1 cellular context compared by ENCODE assay signal in the genomic region with DNA sequence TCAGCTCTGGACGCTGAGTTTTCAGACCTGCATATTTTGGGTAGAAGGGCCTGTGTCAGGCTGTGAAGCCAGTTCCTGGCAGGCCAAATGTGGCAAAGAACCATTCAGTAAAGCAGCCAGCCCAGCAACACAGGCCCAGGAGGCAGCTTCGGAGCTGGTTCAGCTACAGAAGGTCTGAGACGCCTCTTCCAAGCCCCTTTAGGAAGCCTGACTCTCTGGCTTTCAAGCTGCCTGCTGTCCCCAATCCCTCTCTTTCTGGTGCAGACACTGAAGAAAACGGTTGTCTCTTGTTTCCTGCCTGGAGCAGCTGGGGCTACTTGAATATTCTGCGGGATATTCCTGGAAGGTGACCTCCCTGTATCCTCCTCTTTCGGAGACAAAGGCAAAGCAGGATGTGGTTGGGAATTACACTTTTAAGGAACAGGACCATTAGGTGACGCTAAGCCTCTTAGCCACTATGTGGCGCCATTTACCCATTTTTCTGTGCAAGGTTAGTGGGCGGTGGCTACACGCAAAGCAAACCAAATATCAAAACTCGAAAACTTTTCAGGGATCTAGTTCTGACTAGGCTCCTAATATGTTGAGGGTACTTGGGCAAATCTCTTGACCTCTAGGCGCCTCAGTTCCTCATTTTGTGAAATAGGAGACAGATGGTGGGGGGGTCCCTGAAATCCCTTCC.
TF ChIP-seq lines count a peak whose summit lies in the region.

No MANE protein-coding gene starts in this region.

TF ChIP-seq in HEK293, 187 proteins besides CTCF, POLR2A, EP300 and RAD21 (continued from another document):
- TF ChIP-seq ZFHX2 (tag by site-specific recombination; conservative IDR thresholded peaks at IDR 0.05) (peak; percentile 54), ZNF654 (tag by site-specific recombination; IDR thresholded peaks at IDR 0.05; ENCODE audit: low read depth) (peak; percentile 96), ZSCAN23 (tag by site-specific recombination; IDR thresholded peaks at IDR 0.05) (no peak), ZNF777 (tag by site-specific recombination; IDR thresholded peaks at IDR 0.05; ENCODE audit: borderline replicate concordance) (no peak), ZNF10 (tag by site-specific recombination; IDR thresholded peaks at IDR 0.05) (0 out of 2 replicates have a peak, but pooled peaks have one; percentile 18), KLF8 (tag by site-specific recombination; IDR thresholded peaks at IDR 0.05) (0 out of 2 replicates have a peak, but pooled peaks have one; percentile 12), GLIS1 (tag by site-specific recombination; IDR thresholded peaks at IDR 0.05) (no peak), ZNF37A (tag by site-specific recombination; IDR thresholded peaks at IDR 0.05) (no peak), GFI1B (tag by site-specific recombination; IDR thresholded peaks at IDR 0.05) (no peak), ZIC2 (tag by site-specific recombination; IDR thresholded peaks at IDR 0.05) (no peak), ZNF184 (tag by site-specific recombination; IDR thresholded peaks at IDR 0.05) (no peak)
- TF ChIP-seq, protein P1, sequence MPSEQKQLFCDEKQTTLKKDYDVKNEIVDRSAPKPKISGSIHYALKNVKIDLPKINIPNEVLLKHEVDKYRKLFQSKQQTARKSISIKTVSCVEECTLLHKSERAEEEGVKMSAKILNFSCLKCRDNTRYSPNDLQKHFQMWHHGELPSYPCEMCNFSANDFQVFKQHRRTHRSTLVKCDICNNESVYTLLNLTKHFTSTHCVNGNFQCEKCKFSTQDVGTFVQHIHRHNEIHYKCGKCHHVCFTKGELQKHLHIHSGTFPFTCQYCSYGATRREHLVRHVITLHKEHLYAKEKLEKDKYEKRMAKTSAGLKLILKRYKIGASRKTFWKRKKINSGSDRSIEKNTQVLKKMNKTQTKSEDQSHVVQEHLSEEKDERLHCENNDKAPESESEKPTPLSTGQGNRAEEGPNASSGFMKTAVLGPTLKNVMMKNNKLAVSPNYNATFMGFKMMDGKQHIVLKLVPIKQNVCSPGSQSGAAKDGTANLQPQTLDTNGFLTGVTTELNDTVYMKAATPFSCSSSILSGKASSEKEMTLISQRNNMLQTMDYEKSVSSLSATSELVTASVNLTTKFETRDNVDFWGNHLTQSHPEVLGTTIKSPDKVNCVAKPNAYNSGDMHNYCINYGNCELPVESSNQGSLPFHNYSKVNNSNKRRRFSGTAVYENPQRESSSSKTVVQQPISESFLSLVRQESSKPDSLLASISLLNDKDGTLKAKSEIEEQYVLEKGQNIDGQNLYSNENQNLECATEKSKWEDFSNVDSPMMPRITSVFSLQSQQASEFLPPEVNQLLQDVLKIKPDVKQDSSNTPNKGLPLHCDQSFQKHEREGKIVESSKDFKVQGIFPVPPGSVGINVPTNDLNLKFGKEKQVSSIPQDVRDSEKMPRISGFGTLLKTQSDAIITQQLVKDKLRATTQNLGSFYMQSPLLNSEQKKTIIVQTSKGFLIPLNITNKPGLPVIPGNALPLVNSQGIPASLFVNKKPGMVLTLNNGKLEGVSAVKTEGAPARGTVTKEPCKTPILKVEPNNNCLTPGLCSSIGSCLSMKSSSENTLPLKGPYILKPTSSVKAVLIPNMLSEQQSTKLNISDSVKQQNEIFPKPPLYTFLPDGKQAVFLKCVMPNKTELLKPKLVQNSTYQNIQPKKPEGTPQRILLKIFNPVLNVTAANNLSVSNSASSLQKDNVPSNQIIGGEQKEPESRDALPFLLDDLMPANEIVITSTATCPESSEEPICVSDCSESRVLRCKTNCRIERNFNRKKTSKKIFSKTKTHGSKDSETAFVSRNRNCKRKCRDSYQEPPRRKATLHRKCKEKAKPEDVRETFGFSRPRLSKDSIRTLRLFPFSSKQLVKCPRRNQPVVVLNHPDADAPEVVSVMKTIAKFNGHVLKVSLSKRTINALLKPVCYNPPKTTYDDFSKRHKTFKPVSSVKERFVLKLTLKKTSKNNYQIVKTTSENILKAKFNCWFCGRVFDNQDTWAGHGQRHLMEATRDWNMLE (tag by site-specific recombination; conservative IDR thresholded peaks at IDR 0.05; ENCODE audit: low read depth), result no peak
- TF ChIP-seq, protein P2, sequence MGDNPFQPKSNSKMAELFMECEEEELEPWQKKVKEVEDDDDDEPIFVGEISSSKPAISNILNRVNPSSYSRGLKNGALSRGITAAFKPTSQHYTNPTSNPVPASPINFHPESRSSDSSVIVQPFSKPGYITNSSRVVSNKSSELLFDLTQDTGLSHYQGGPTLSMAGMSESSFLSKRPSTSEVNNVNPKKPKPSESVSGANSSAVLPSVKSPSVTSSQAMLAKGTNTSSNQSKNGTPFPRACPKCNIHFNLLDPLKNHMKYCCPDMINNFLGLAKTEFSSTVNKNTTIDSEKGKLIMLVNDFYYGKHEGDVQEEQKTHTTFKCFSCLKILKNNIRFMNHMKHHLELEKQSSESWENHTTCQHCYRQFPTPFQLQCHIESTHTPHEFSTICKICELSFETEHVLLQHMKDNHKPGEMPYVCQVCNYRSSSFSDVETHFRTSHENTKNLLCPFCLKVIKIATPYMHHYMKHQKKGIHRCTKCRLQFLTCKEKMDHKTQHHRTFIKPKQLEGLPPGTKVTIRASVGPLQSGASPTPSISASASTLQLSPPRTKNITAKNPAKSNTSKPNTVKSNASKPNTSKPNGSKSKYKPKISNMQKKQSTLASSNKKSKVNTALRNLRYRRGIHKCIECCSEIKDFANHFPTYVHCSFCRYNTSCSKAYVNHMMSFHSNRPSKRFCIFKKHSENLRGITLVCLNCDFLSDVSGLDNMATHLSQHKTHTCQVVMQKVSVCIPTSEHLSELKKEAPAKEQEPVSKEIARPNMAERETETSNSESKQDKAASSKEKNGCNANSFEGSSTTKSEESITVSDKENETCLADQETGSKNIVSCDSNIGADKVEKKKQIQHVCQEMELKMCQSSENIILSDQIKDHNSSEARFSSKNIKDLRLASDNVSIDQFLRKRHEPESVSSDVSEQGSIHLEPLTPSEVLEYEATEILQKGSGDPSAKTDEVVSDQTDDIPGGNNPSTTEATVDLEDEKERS (tag by site-specific recombination; IDR thresholded peaks at IDR 0.05), result no peak
- TF ChIP-seq, protein P3, sequence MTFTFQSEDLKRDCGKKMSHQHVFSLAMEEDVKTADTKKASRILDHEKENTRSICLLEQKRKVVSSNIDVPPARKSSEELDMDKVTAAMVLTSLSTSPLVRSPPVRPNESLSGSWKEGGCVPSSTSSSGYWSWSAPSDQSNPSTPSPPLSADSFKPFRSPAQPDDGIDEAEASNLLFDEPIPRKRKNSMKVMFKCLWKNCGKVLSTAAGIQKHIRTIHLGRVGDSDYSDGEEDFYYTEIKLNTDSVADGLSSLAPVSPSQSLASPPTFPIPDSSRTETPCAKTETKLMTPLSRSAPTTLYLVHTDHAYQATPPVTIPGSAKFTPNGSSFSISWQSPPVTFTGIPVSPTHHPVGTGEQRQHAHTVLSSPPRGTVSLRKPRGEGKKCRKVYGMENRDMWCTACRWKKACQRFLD (tag by site-specific recombination; IDR thresholded peaks at IDR 0.05), result no peak
